ENCODE assay signal across 21 cellular contexts in the genomic region with DNA sequence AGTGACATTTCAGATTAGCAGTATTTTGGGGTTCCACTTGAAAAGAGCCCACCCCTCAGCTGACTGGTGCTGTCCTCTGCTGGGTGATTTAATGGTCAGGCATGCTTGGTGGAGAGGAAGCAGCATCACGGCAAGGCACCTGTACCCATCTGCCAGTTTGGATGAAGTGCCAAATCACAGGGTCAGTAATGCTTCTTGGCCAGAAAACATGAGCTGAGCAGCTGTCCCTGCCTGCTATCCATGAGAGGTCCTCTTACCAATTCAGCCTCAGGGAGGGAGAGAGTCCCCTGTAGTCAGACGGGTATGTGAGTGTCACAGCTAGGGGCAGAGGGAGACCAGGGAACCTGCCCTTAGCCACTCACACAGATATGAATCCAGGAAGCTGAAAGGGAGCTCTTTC.
"Had no signal": no experiment of that assay in that cellular context is flagged by ENCODE, and none has a peak within 500 bp of the region (broad histone marks: within the 10 kb centered on the region; RNA-seq: fewer than 3 reads in every experiment).

No MANE protein-coding gene starts in this region.

- H3K36me3 Mint-ChIP-seq: activated CD8-positive, alpha-beta memory T cell treated with anti-CD3 and anti-CD28 coated beads, Interleukin-2, amount 10 ng/mL, durations not matched to agents 7 days and 5 days; type B pancreatic cell had no signal

- ATAC-seq: activated CD8-positive, alpha-beta memory T cell treated with anti-CD3 and anti-CD28 coated beads, Interleukin-2, amount 10 ng/mL, durations not matched to agents 7 days and 5 days; body of pancreas; left lung; right lobe of liver had no signal

- H3K4me1 ChIP-seq: body of pancreas, left lung, prostate gland had no signal

- H3K4me3 ChIP-seq: body of pancreas, left lung, prostate gland, right lobe of liver, smooth muscle cell, testis had no signal

- H3K4me3 Mint-ChIP-seq: activated B cell treated with CpG ODN at 0.5 μM for 24 hours; activated CD4-positive, alpha-beta memory T cell treated with anti-CD3 and anti-CD28 coated beads, Interleukin-2, amount 10 ng/mL, durations not matched to agents 7 days and 5 days; activated CD8-positive, alpha-beta memory T cell treated with anti-CD3 and anti-CD28 coated beads, Interleukin-2, amount 10 ng/mL, durations not matched to agents 7 days and 5 days; activated naive CD4-positive, alpha-beta T cell treated with anti-CD3 and anti-CD28 coated beads for 36 hours; type B pancreatic cell had no signal

- H3K36me3 ChIP-seq: left lung, prostate gland, right lobe of liver had no signal

- DNase-seq: activated B cell treated with CpG ODN at 0.5 μM for 24 hours; activated CD4-positive, alpha-beta memory T cell treated with anti-CD3 and anti-CD28 coated beads, Interleukin-2, amount 10 ng/mL, durations not matched to agents 7 days and 5 days; activated CD4-positive, alpha-beta T cell treated with anti-CD3 and anti-CD28 coated beads for 4 hours; activated CD8-positive, alpha-beta memory T cell treated with anti-CD3 and anti-CD28 coated beads, Interleukin-2, amount 10 ng/mL, durations not matched to agents 7 days and 5 days; activated naive CD4-positive, alpha-beta T cell treated with anti-CD3 and anti-CD28 coated beads for 36 hours; body of pancreas; central memory CD4-positive, alpha-beta T cell; cortex of kidney; erythroblast; foreskin melanocyte; head of caudate nucleus; kidney; left lung; right lobe of liver; stimulated activated CD4-positive, alpha-beta T cell treated with anti-CD3 and anti-CD28 coated beads, Interleukin-4, amount 100 ng/mL, for 1 hour; T-helper 9 cell; testis had no signal

- H3K4me2 ChIP-seq: smooth muscle cell had no signal

- H3K9me3 ChIP-seq: body of pancreas, left lung, prostate gland, right lobe of liver, testis had no signal

- H3K27me3 ChIP-seq: body of pancreas, right lobe of liver, testis had no signal

- H3K27ac ChIP-seq: body of pancreas, left lung, prostate gland, right lobe of liver, testis had no signal

- H3K4me1 Mint-ChIP-seq: activated B cell treated with CpG ODN at 0.5 μM for 24 hours; activated CD8-positive, alpha-beta memory T cell treated with anti-CD3 and anti-CD28 coated beads, Interleukin-2, amount 10 ng/mL, durations not matched to agents 7 days and 5 days had no signal

- H3K9me3 Mint-ChIP-seq: activated B cell treated with CpG ODN at 0.5 μM for 24 hours; activated CD4-positive, alpha-beta memory T cell treated with anti-CD3 and anti-CD28 coated beads, Interleukin-2, amount 10 ng/mL, durations not matched to agents 7 days and 5 days; activated naive CD4-positive, alpha-beta T cell treated with anti-CD3 and anti-CD28 coated beads for 36 hours; activated T-helper 2 cell treated with anti-CD3 and anti-CD28 coated beads, Interferon-gamma antibody, Interleukin-2, Interleukin-4, amounts not matched to agents 10 μg/mL and 5 μg/mL and 100 μg/mL, durations not matched to agents 14 hours and 24 hours and 36 hours; type B pancreatic cell had no signal
